Comparison of ENCODE assay signal across 16 cellular contexts in the genomic region with DNA sequence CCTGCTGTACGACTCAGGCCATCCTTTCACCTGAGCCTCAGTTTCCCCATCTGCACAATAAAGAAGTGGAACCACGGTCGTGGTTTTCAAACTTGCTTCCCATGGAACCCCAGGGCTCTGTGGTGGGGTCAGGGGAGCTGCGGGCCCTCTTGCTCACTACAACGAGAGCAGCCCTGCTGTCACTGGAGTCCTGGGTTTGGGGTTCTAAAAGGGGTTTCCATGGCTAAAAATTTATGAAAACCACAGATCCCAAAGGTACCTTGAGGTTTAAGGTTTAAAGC. TPM values are rescaled to one million over a fixed set of nuclear protein-coding genes. Genes with fewer than 3 reads are reported as not detected.
DNase-seq lines count a peak whose midpoint lies in the region; ATAC-seq and TF ChIP-seq lines count a peak whose summit lies in the region.
"Had no signal": no experiment of that assay in that cellular context is flagged by ENCODE, and none has a peak within 500 bp of the region (broad histone marks: within the 10 kb centered on the region; RNA-seq: fewer than 3 reads in every experiment).

No MANE protein-coding gene starts in this region.

- no peak for TF ChIP-seq CTCF in vagina (IDR thresholded peaks at IDR 0.05)

- peak; percentile 33 for DNase-seq in activated CD8-positive, alpha-beta memory T cell treated with anti-CD3 and anti-CD28 coated beads, Interleukin-2, amount 50 U/mL, for 48 hours
- DNase-seq in activated CD8-positive, alpha-beta memory T cell treated with anti-CD3 and anti-CD28 coated beads, Interleukin-2, amount 50 U/mL, for 4 hours = no peak
- peak; percentile 1 for DNase-seq in iPS-NIHi11 (ENCODE audit: low spot score)
- peak; percentile 35 for DNase-seq in natural killer cell treated with Interleukin-12 subunit alpha and Interleukin-12 subunit beta and Interleukin-15 and Interleukin-18, amount 100 ng/mL, for 72 hours (ENCODE audit: low spot score)
- no peak for DNase-seq in vagina (ENCODE audit: extremely low spot score in 2 of 2)
- DNase-seq: 8988T; CD4-positive, alpha-beta memory T cell; DMS153; DND-41; GDM1 had no signal

- ATAC-seq in natural killer cell treated with Interleukin-12 subunit alpha and Interleukin-12 subunit beta and Interleukin-15 and Interleukin-18, amount 100 ng/mL, for 72 hours = no peak
- ATAC-seq in activated CD4-positive, CD25-positive, alpha-beta regulatory T cell treated with anti-CD3 and anti-CD28 coated beads, Interleukin-2, amount 50 U/mL, for 24 hours = no peak
- ATAC-seq in GM21515 (IDR thresholded peaks at IDR 0.05; ENCODE audit: unreplicated experiment) (no peak), GM18870 (IDR thresholded peaks at IDR 0.05; ENCODE audit: unreplicated experiment) (no peak)

- peaks cover 17 to 31% of the 10 kb centered on the region in 2 donors for H3K4me1 Mint-ChIP-seq in natural killer cell treated with Interleukin-12 subunit alpha and Interleukin-12 subunit beta and Interleukin-15 and Interleukin-18, amount 100 ng/mL, for 72 hours (ENCODE audit: low read depth in 2 of 2)

- no peak overlapping the region for H3K27ac Mint-ChIP-seq in natural killer cell treated with Interleukin-12 subunit alpha and Interleukin-12 subunit beta and Interleukin-15 and Interleukin-18, amount 100 ng/mL, for 72 hours
- H3K27ac Mint-ChIP-seq: CD4-positive, alpha-beta memory T cell; GM23338 had no signal

- H3K27me3 ChIP-seq in vagina = no peaks in the 10 kb centered on the region

- no peak overlapping the region for H3K4me3 Mint-ChIP-seq in natural killer cell treated with Interleukin-12 subunit alpha and Interleukin-12 subunit beta and Interleukin-15 and Interleukin-18, amount 100 ng/mL, for 72 hours
- H3K4me3 Mint-ChIP-seq: CD4-positive, alpha-beta memory T cell; GM23338 had no signal

- peaks cover 4% of the 10 kb centered on the region for H3K36me3 Mint-ChIP-seq in natural killer cell treated with Interleukin-12 subunit alpha and Interleukin-12 subunit beta and Interleukin-15 and Interleukin-18, amount 100 ng/mL, for 72 hours
- H3K36me3 Mint-ChIP-seq: CD4-positive, alpha-beta memory T cell had no signal

- H3K4me3 ChIP-seq in vagina = no peak overlapping the region
- H3K4me3 ChIP-seq: GM23338, HAP-1 had no signal

- intact Hi-C loops in vagina (cut with DNase I) = loop anchor here (10.0 kb wide), 1 partner anchor 112 kb away; a partner anchor contains a TSS

- peak overlapping the region; percentile 66 for H3K27ac ChIP-seq in vagina
- H3K27ac ChIP-seq: C4-2B had no signal

- no peak for TF ChIP-seq POLR2A in vagina (IDR thresholded peaks at IDR 0.05)

- H3K9me3 Mint-ChIP-seq in natural killer cell treated with Interleukin-12 subunit alpha and Interleukin-12 subunit beta and Interleukin-15 and Interleukin-18, amount 100 ng/mL, for 72 hours = no peaks in the 10 kb centered on the region
- H3K9me3 Mint-ChIP-seq: CD4-positive, alpha-beta memory T cell; GM23338 had no signal

- no peaks in the 10 kb centered on the region for H3K27me3 Mint-ChIP-seq in natural killer cell treated with Interleukin-12 subunit alpha and Interleukin-12 subunit beta and Interleukin-15 and Interleukin-18, amount 100 ng/mL, for 72 hours
- H3K27me3 Mint-ChIP-seq: CD4-positive, alpha-beta memory T cell had no signal

- H3K4me1 ChIP-seq in vagina = peaks cover 12% of the 10 kb centered on the region
- H3K4me1 ChIP-seq: HAP-1 had no signal

- no peaks in the 10 kb centered on the region for H3K9me3 ChIP-seq in vagina
- H3K9me3 ChIP-seq: HAP-1 had no signal

- peaks cover 0 to 20% of the 10 kb centered on the region in 2 donors for H3K36me3 ChIP-seq in vagina
- H3K36me3 ChIP-seq: HAP-1 had no signal

RNA-seq across cellular contexts. Expression of a gene that starts 45.4 kb away (rescaled TPM):
- 100 to 1,000 TPM in 1 of 2 donors, 10 to 100 TPM in 1; 88.8 to 128 TPM for total RNA-seq in natural killer cell treated with Interleukin-12 subunit alpha and Interleukin-12 subunit beta and Interleukin-15 and Interleukin-18, amount 100 ng/mL, for 72 hours
- 26.0 TPM for total RNA-seq in vagina

Comparison
In these comparisons a context has a peak if more than half of its experiments do, and no peak if none do; other contexts are left out.
1. DNase-seq: peak in activated CD8-positive, alpha-beta memory T cell treated with anti-CD3 and anti-CD28 coated beads, Interleukin-2, amount 50 U/mL, for 48 hours (single experiment), iPS-NIHi11 (single experiment) and natural killer cell treated with Interleukin-12 subunit alpha and Interleukin-12 subunit beta and Interleukin-15 and Interleukin-18, amount 100 ng/mL, for 72 hours (single experiment); none in activated CD8-positive, alpha-beta memory T cell treated with anti-CD3 and anti-CD28 coated beads, Interleukin-2, amount 50 U/mL, for 4 hours (single experiment) and vagina (0 of 2).